In the genomic region with DNA sequence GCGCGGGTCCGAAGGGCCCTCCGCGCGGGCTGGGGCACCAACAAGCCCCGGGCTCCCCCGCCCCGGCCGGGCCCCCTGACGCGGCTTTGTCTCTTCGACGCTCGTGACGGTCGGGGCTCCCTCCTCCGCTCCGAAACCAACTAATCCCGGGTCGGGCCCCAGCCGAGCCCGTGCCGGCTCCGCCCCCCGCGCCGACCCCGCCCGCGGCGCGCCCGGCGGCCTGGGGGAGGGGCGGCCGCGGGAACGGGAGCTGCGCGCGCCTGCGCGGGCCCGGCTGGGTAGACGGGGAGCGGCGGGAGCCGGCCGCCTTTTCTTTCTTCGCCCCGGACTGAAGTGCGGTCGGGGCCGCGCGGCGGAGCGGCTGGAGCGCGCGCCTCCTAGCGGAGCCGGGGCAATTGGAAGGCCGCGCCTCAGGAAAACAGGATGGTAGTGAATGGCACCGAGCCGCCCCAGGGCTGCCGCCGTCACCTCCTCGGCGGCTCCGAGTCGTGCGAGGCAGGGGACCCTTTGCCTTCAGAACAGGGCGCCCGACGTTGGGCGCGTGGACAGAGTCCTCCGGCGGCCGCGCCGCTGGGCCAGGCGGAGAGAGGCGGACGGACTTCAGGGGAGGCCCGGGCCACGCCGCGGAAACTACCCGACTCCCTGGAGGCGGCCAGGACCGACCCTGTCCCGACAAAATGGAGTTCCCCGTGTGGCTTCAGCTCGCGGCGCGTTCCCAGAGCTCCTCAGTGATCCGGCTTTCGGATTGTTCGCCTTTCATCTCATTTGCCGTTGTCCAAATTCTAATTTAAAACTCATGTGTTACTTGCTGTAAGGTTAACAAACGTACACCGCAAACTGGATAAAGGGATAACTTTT, we compare ENCODE assay signal across 8 cellular contexts. TPM values are rescaled to one million over a fixed set of nuclear protein-coding genes. Genes with fewer than 3 reads are reported as not detected.
DNase-seq lines count a peak whose midpoint lies in the region; ATAC-seq and TF ChIP-seq lines count a peak whose summit lies in the region.

A gene with protein sequence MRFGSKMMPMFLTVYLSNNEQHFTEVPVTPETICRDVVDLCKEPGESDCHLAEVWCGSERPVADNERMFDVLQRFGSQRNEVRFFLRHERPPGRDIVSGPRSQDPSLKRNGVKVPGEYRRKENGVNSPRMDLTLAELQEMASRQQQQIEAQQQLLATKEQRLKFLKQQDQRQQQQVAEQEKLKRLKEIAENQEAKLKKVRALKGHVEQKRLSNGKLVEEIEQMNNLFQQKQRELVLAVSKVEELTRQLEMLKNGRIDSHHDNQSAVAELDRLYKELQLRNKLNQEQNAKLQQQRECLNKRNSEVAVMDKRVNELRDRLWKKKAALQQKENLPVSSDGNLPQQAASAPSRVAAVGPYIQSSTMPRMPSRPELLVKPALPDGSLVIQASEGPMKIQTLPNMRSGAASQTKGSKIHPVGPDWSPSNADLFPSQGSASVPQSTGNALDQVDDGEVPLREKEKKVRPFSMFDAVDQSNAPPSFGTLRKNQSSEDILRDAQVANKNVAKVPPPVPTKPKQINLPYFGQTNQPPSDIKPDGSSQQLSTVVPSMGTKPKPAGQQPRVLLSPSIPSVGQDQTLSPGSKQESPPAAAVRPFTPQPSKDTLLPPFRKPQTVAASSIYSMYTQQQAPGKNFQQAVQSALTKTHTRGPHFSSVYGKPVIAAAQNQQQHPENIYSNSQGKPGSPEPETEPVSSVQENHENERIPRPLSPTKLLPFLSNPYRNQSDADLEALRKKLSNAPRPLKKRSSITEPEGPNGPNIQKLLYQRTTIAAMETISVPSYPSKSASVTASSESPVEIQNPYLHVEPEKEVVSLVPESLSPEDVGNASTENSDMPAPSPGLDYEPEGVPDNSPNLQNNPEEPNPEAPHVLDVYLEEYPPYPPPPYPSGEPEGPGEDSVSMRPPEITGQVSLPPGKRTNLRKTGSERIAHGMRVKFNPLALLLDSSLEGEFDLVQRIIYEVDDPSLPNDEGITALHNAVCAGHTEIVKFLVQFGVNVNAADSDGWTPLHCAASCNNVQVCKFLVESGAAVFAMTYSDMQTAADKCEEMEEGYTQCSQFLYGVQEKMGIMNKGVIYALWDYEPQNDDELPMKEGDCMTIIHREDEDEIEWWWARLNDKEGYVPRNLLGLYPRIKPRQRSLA (minus strand): TSS at position 138 of the 858 bp plus-strand sequence. CDS start 267 bp downstream, outside the sequence.

- TF ChIP-seq CTCF in AG09319 (IDR thresholded peaks at IDR 0.05; ENCODE audit: low read depth, low read length), result peak; percentile 64
- no peak for TF ChIP-seq CTCF in activated B cell treated with CpG ODN at 0.5 μM for 24 hours (IDR thresholded peaks at IDR 0.05)
- peak; percentile 50 for TF ChIP-seq CTCF in cardiac fibroblast (IDR thresholded peaks at IDR 0.05; ENCODE audit: low read depth, low read length)

- H3K27ac Mint-ChIP-seq in activated B cell treated with CpG ODN at 0.5 μM for 24 hours, result peak within 1 kb of the TSS; percentile 96

- no peaks in the 10 kb centered on the region for H3K27me3 Mint-ChIP-seq in activated B cell treated with CpG ODN at 0.5 μM for 24 hours

- POLR2A ChIA-PET in activated B cell treated with CpG ODN at 0.5 μM for 24 hours (lab: Charles Lee), result interaction anchor here (0.5 to 3.1 kb wide), 19 partner anchors 10 to 484 kb away, joined by 3 to 11 read pairs (median 4); a partner anchor contains a TSS

- CTCF ChIA-PET in activated B cell treated with CpG ODN at 0.5 μM for 24 hours (lab: Charles Lee), result interaction anchor here (0.7 to 1.3 kb wide), 5 partner anchors 12 to 644 kb away, joined by 3 to 10 read pairs (median 4); no protein-coding TSS in a partner anchor

- intact Hi-C loops in activated B cell treated with CpG ODN at 0.5 μM for 24 hours (cut with micrococcal nuclease), result loop anchor here (1.0 to 10.0 kb wide), 9 partner anchors 14 to 1204 kb away; a partner anchor contains a TSS

- H3K4me3 ChIP-seq in cardiac fibroblast (replicated peaks in 1 of 2; ENCODE audit: low read depth in 2 of 2, low read length in 2 of 2), result peak within 1 kb of the TSS; percentile 63 to 72

- H3K9me3 Mint-ChIP-seq in activated B cell treated with CpG ODN at 0.5 μM for 24 hours, result no peaks in the 10 kb centered on the region

- DNase-seq in AG09319 (ENCODE audit: extremely low read depth, low read depth) (peak; percentile 79), NCI-H2196 treated with DMSO at 0.1 percent for 48 hours (lab: John Stamatoyannopoulos, UW; ENCODE audit: unreplicated experiment) (peak; percentile 74), activated B cell treated with CpG ODN at 0.5 μM for 24 hours (peak; percentile 92), cardiac fibroblast (ENCODE audit: low read depth in 2 of 2) (peak; percentile 89 to 94), inferior parietal cortex (ENCODE audit: extremely low spot score) (peak; percentile 86)
- peak; percentile 84 for DNase-seq in stimulated activated CD4-positive, alpha-beta T cell treated with anti-CD3 and anti-CD28 coated beads, Interleukin-12 subunit alpha, Interleukin-12 subunit beta, amount 100 ng/mL, for 4 hours

- peaks cover 4% of the 10 kb centered on the region for H3K36me3 Mint-ChIP-seq in activated B cell treated with CpG ODN at 0.5 μM for 24 hours (ENCODE audit: low read depth)

- peak within 1 kb of the TSS; percentile 89 for H3K4me3 Mint-ChIP-seq in activated B cell treated with CpG ODN at 0.5 μM for 24 hours

- ATAC-seq in GM18873 (IDR thresholded peaks at IDR 0.05; ENCODE audit: low FRiP score, unreplicated experiment), result peak; percentile 54
- ATAC-seq in HG03135 (IDR thresholded peaks at IDR 0.05; ENCODE audit: unreplicated experiment), result peak; percentile 63
- ATAC-seq in activated B cell treated with CpG ODN at 0.5 μM for 24 hours (ENCODE audit: low read depth), result peak; percentile 84

- peaks cover 36% of the 10 kb centered on the region for H3K4me1 Mint-ChIP-seq in activated B cell treated with CpG ODN at 0.5 μM for 24 hours

RNA-seq across cellular contexts. Expression of the gene that starts here (rescaled TPM):
- 50.4 and 52.9 TPM in 2 replicates for total RNA-seq in activated B cell treated with CpG ODN at 0.5 μM for 24 hours

Comparison
In these comparisons a context has a peak if more than half of its experiments do, and no peak if none do; other contexts are left out.
1. Peak in every context shown above with its lines: DNase-seq, ATAC-seq and H3K4me3 ChIP-seq.